17 cellular contexts compared by ENCODE assay signal in genomic region chr11:94272738-94273313, GRCh38. TPM values are rescaled to one million over a fixed set of nuclear protein-coding genes. Genes with fewer than 3 reads are reported as not detected.
DNase-seq lines count a peak whose midpoint lies in the region; ATAC-seq and TF ChIP-seq lines count a peak whose summit lies in the region.
"Had no signal": no experiment of that assay in that cellular context is flagged by ENCODE, and none has a peak within 500 bp of the region (broad histone marks: within the 10 kb centered on the region; RNA-seq: fewer than 3 reads in every experiment).

No MANE protein-coding gene starts in this region.

- 38 to 60% (median 55%) methylated on average over 6 of the region's 6 CpGs for WGBS in adrenal gland, 4 donors

- H3K36me3 ChIP-seq in adrenal gland (replicated peaks in 1 of 2) = no peaks in the 10 kb centered on the region
- H3K36me3 ChIP-seq: uterus had no signal

- no peak for TF ChIP-seq POLR2A in adrenal gland (IDR thresholded peaks at IDR 0.05)

- H3K27ac ChIP-seq in adrenal gland = peak overlapping the region in 1 of 5 donors; percentile 55
- H3K27ac ChIP-seq: hepatocyte, uterus had no signal

- no peaks in the 10 kb centered on the region for H3K4me1 ChIP-seq in adrenal gland (replicated peaks in 1 of 2)
- H3K4me1 ChIP-seq: uterus had no signal

- intact Hi-C loops in adrenal gland (cut with DNase I) = no loop called here

- no peaks in the 10 kb centered on the region for H3K9me3 ChIP-seq in adrenal gland (replicated peaks in 1 of 3)
- H3K9me3 ChIP-seq: uterus had no signal

- no peaks in the 10 kb centered on the region for H3K27me3 ChIP-seq in adrenal gland
- H3K27me3 ChIP-seq: hepatocyte, uterus had no signal

- DNase-seq in GM12865 (ENCODE audit: low read depth) (peak; percentile 82), adrenal gland (peak in 6 of 7 donors; percentile 17 to 63 (median 26)), SKM-1 treated with dmso at 0.1 percent for 144 hours (lab: John Stamatoyannopoulos, UW; ENCODE audit: unreplicated experiment) (no peak), omental fat pad (ENCODE audit: low spot score) (no peak), AG20443 (ENCODE audit: low spot score) (no peak)
- DNase-seq: activated CD4-positive, alpha-beta T cell treated with anti-CD3 and anti-CD28 coated beads, Interleukin-2, amount 50 U/mL, for 1 hour; DMS 273 treated with DMSO at 0.1 percent for 48 hours; H9; T-helper 2 cell had no signal

- TF ChIP-seq CTCF in GM12865 (IDR thresholded peaks at IDR 0.05; ENCODE audit: insufficient read depth, low read depth, low read length, missing control alignments) (no peak), adrenal gland (IDR thresholded peaks at IDR 0.05) (no peak), omental fat pad (IDR thresholded peaks at IDR 0.05) (no peak)

- ATAC-seq in GM21360 (IDR thresholded peaks at IDR 0.05; ENCODE audit: unreplicated experiment) = peak; percentile 53
- peak; percentile 28 for ATAC-seq in HG02973 (IDR thresholded peaks at IDR 0.05; ENCODE audit: unreplicated experiment)
- no peak for ATAC-seq in HG03457 (IDR thresholded peaks at IDR 0.05; ENCODE audit: unreplicated experiment)
- no peak for ATAC-seq in omental fat pad (ENCODE audit: low FRiP score)

- H3K4me3 ChIP-seq in GM12865 (ENCODE audit: low read depth, low read length) (no peak overlapping the region), adrenal gland (no peak overlapping the region)
- H3K4me3 ChIP-seq: hepatocyte, lung, uterus had no signal

RNA-seq across cellular contexts. Expression of gene IZUMO1R, which starts 31.6 kb away (rescaled TPM):
- total RNA-seq in adrenal gland (under 1 TPM in 1 of 8 donors, not detected in 7; 0.50 TPM), omental fat pad (not detected)
- not detected for polyA plus RNA-seq in adrenal gland
- total RNA-seq: endothelial cell of umbilical vein, H9, hepatocyte, HT-29, lung, uterus had no signal
- polyA plus RNA-seq: endothelial cell of umbilical vein, hepatocyte, lung had no signal

Comparison
In these comparisons a context has a peak if more than half of its experiments do, and no peak if none do; other contexts are left out.
1. DNase-seq: peak in GM12865 (single experiment) and adrenal gland (6 of 7); none in SKM-1 treated with dmso at 0.1 percent for 144 hours (single experiment), omental fat pad (single experiment) and AG20443 (single experiment).
2. ATAC-seq: peak in GM21360 (single experiment) and HG02973 (single experiment); none in HG03457 (single experiment) and omental fat pad (single experiment).